9 cellular contexts compared by ENCODE assay signal in genomic region chr1:244730934-244731434, GRCh38.
DNase-seq lines count a peak whose midpoint lies in the region; ATAC-seq, FAIRE-seq and TF ChIP-seq lines count a peak whose summit lies in the region.
"Had no signal": no experiment of that assay in that cellular context is flagged by ENCODE, and none has a peak within 500 bp of the region (broad histone marks: within the 10 kb centered on the region; RNA-seq: fewer than 3 reads in every experiment).

No MANE protein-coding gene starts in this region.

- H3K36me3 Mint-ChIP-seq in central memory CD8-positive, alpha-beta T cell (ENCODE audit: insufficient read depth), result no peaks in the 10 kb centered on the region

- ATAC-seq in Right ventricle myocardium inferior, result no peak
- ATAC-seq in central memory CD8-positive, alpha-beta T cell (replicated peaks; ENCODE audit: extremely low read depth, poor library complexity, severe bottlenecking), result no peak
- no peak for ATAC-seq in upper lobe of left lung (ENCODE audit: low FRiP score in 2 of 2)

- intact Hi-C loops in Right ventricle myocardium inferior (cut with DNase I), result no loop called here

- peak overlapping the region; percentile 25 for H3K4me3 ChIP-seq in cardiac muscle cell
- H3K4me3 ChIP-seq in mesodermal cell (ENCODE audit: extremely low read depth, insufficient read depth, low read length, poor library complexity, severe bottlenecking), result peak overlapping the region; percentile 33
- peak overlapping the region in 3 of 4 donors; percentile 65 to 66 (median 66) for H3K4me3 ChIP-seq in upper lobe of left lung

- H3K27me3 ChIP-seq in cardiac muscle cell (peaks cover 23% of the 10 kb centered on the region), upper lobe of left lung (no peaks in the 10 kb centered on the region)

- H3K9me3 ChIP-seq in cardiac muscle cell (ENCODE audit: low read depth) (no peaks in the 10 kb centered on the region), mesodermal cell (ENCODE audit: control insufficient read depth, low read length) (peaks cover 10% of the 10 kb centered on the region), upper lobe of left lung (no peaks in the 10 kb centered on the region)

- no peak for FAIRE-seq in urothelium cell line (lab: Jason Lieb, UNC)

- DNase-seq in cardiac muscle cell (ENCODE audit: low read depth in 1 of 2, low spot score in 1 of 2), result no peak
- no peak for DNase-seq in Right ventricle myocardium inferior (ENCODE audit: missing footprints)
- no peak for DNase-seq in central memory CD8-positive, alpha-beta T cell (ENCODE audit: low spot score in 2 of 2)
- DNase-seq in upper lobe of left lung, result peak in 1 of 2 donors; percentile 43
- no peak for DNase-seq in urothelium cell line (ENCODE audit: low spot score)
- DNase-seq in GM13976 (ENCODE audit: low spot score), result no peak
- DNase-seq in SKM-1 treated with dmso at 0.1 percent for 144 hours (lab: John Stamatoyannopoulos, UW; ENCODE audit: unreplicated experiment), result no peak
- DNase-seq: MM.1S had no signal

- H3K27me3 Mint-ChIP-seq in central memory CD8-positive, alpha-beta T cell, result no peaks in the 10 kb centered on the region

- TF ChIP-seq POLR2A in upper lobe of left lung (IDR thresholded peaks at IDR 0.05), result no peak

- 58 to 63% methylated on average over 28 of the region's 28 CpGs for WGBS in mesodermal cell (ENCODE audit: insufficient coverage in 2 of 2), 2 experiments
- whole genome bisulfite sequencing in upper lobe of left lung, 2 donors, result 76 to 96% methylated on average over 7 to 17 of the region's 28 CpGs

- TF ChIP-seq CTCF in cardiac muscle cell (IDR thresholded peaks at IDR 0.05; ENCODE audit: low read depth, low read length) (no peak), upper lobe of left lung (IDR thresholded peaks at IDR 0.05) (no peak), GM13976 (IDR thresholded peaks at IDR 0.05; ENCODE audit: borderline replicate concordance, control extremely low read depth, extremely low read depth, insufficient read depth, missing control alignments) (no peak)

- peak overlapping the region; percentile 46 for H3K27ac Mint-ChIP-seq in central memory CD8-positive, alpha-beta T cell (ENCODE audit: low read depth)

- in situ Hi-C loops in GM13976 (cut with MboI; ENCODE audit: low sequenced_read_pairs, unreplicated experiment), result no loop called here

- peaks cover 12% of the 10 kb centered on the region for H3K4me1 Mint-ChIP-seq in central memory CD8-positive, alpha-beta T cell

- TF ChIP-seq EP300 in upper lobe of left lung (IDR thresholded peaks at IDR 0.05), result no peak

- H3K27ac ChIP-seq in cardiac muscle cell (no peak overlapping the region), mesodermal cell (ENCODE audit: low read depth, low read length, severe bottlenecking) (no peak overlapping the region), upper lobe of left lung (peak overlapping the region in 2 of 4 donors; percentile 35 to 73)

- no peaks in the 10 kb centered on the region for H3K4me1 ChIP-seq in cardiac muscle cell (ENCODE audit: low read depth)
- H3K4me1 ChIP-seq in mesodermal cell (ENCODE audit: control insufficient read depth, insufficient read depth, low read length, poor library complexity, severe bottlenecking), result no peaks in the 10 kb centered on the region
- peaks cover 9 to 20% (median 12%) of the 10 kb centered on the region in 4 donors for H3K4me1 ChIP-seq in upper lobe of left lung

- H3K4me3 Mint-ChIP-seq in central memory CD8-positive, alpha-beta T cell, result peak overlapping the region; percentile 85

- H3K36me3 ChIP-seq in cardiac muscle cell (no peaks in the 10 kb centered on the region), mesodermal cell (ENCODE audit: control insufficient read depth, insufficient read depth, low read length) (no peaks in the 10 kb centered on the region), upper lobe of left lung (no peaks in the 10 kb centered on the region)

- H3K9me3 Mint-ChIP-seq in central memory CD8-positive, alpha-beta T cell, result no peaks in the 10 kb centered on the region
